In genomic region chr12:109818253-109818652, GRCh38 we compare ENCODE assay signal across 1 cellular context.
TF ChIP-seq lines count a peak whose summit lies in the region.

No MANE protein-coding gene starts in this region.

TF ChIP-seq in HEK293, 187 proteins besides CTCF, POLR2A, EP300 and RAD21 (continued from another document):
- TF ChIP-seq, protein P1, sequence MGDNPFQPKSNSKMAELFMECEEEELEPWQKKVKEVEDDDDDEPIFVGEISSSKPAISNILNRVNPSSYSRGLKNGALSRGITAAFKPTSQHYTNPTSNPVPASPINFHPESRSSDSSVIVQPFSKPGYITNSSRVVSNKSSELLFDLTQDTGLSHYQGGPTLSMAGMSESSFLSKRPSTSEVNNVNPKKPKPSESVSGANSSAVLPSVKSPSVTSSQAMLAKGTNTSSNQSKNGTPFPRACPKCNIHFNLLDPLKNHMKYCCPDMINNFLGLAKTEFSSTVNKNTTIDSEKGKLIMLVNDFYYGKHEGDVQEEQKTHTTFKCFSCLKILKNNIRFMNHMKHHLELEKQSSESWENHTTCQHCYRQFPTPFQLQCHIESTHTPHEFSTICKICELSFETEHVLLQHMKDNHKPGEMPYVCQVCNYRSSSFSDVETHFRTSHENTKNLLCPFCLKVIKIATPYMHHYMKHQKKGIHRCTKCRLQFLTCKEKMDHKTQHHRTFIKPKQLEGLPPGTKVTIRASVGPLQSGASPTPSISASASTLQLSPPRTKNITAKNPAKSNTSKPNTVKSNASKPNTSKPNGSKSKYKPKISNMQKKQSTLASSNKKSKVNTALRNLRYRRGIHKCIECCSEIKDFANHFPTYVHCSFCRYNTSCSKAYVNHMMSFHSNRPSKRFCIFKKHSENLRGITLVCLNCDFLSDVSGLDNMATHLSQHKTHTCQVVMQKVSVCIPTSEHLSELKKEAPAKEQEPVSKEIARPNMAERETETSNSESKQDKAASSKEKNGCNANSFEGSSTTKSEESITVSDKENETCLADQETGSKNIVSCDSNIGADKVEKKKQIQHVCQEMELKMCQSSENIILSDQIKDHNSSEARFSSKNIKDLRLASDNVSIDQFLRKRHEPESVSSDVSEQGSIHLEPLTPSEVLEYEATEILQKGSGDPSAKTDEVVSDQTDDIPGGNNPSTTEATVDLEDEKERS (tag by site-specific recombination; IDR thresholded peaks at IDR 0.05) = no peak
